ENCODE assay signal across 15 cellular contexts in genomic region chr20:1623501-1624250, GRCh38. TPM values are rescaled to one million over a fixed set of nuclear protein-coding genes. Genes with fewer than 3 reads are reported as not detected.
A peak's percentile ranks its signal among the peaks of the same experiment; 100 is the strongest.
DNase-seq lines count a peak whose midpoint lies in the region; ATAC-seq and TF ChIP-seq lines count a peak whose summit lies in the region.
"Had no signal": no experiment of that assay in that cellular context is flagged by ENCODE, and none has a peak within 500 bp of the region (broad histone marks: within the 10 kb centered on the region; RNA-seq: fewer than 3 reads in every experiment).

No MANE protein-coding gene starts in this region.

- TF ChIP-seq POLR2A in tibial nerve (IDR thresholded peaks at IDR 0.05): no peak

- no peaks in the 10 kb centered on the region for H3K27me3 ChIP-seq in CD8-positive, alpha-beta memory T cell (ENCODE audit: insufficient read depth, low read length, poor library complexity, severe bottlenecking)
- no peaks in the 10 kb centered on the region for H3K27me3 ChIP-seq in naive thymus-derived CD4-positive, alpha-beta T cell (ENCODE audit: control insufficient read depth in 2 of 2, insufficient read depth in 2 of 2, low read length in 2 of 2)
- no peaks in the 10 kb centered on the region for H3K27me3 ChIP-seq in tibial nerve
- H3K27me3 ChIP-seq: BLaER1 treated with 17β-estradiol and CSF1 and Interleukin-3, amounts not matched to agents 10 nM and 100 nM had no signal

- H3K36me3 Mint-ChIP-seq in CD8-positive, alpha-beta memory T cell: peaks cover 10 to 34% (median 11%) of the 10 kb centered on the region in 3 donors
- peaks cover 45% of the 10 kb centered on the region for H3K36me3 Mint-ChIP-seq in activated naive CD8-positive, alpha-beta T cell treated with anti-CD3 and anti-CD28 coated beads, Interleukin-2, amount 10 ng/mL, durations not matched to agents 7 days and 5 days
- H3K36me3 Mint-ChIP-seq in naive thymus-derived CD4-positive, alpha-beta T cell: peaks cover 12 to 29% (median 26%) of the 10 kb centered on the region in 5 donors

- H3K27ac ChIP-seq in CD8-positive, alpha-beta memory T cell (ENCODE audit: low read depth, low read length): no peak overlapping the region
- H3K27ac ChIP-seq in naive thymus-derived CD4-positive, alpha-beta T cell (ENCODE audit: low read depth, low read length): no peak overlapping the region
- no peak overlapping the region for H3K27ac ChIP-seq in tibial nerve
- H3K27ac ChIP-seq: thoracic aorta had no signal

- TF ChIP-seq CTCF in tibial nerve (IDR thresholded peaks at IDR 0.05): no peak

- intact Hi-C loops in naive thymus-derived CD4-positive, alpha-beta T cell (cut with micrococcal nuclease): loop anchor here in 1 of 2 donors (2.0 kb wide), 1 partner anchor 41 kb away; no protein-coding TSS in a partner anchor

- no peaks in the 10 kb centered on the region for H3K27me3 Mint-ChIP-seq in CD8-positive, alpha-beta memory T cell
- H3K27me3 Mint-ChIP-seq in activated naive CD8-positive, alpha-beta T cell treated with anti-CD3 and anti-CD28 coated beads, Interleukin-2, amount 10 ng/mL, durations not matched to agents 7 days and 5 days: no peaks in the 10 kb centered on the region
- H3K27me3 Mint-ChIP-seq in naive thymus-derived CD4-positive, alpha-beta T cell: no peaks in the 10 kb centered on the region

- CTCF ChIA-PET in CD8-positive, alpha-beta memory T cell (lab: Charles Lee): interaction anchor here (0.7 kb wide), 1 partner anchor 153 kb away, joined by 3 read pairs; no protein-coding TSS in a partner anchor
- CTCF ChIA-PET in naive thymus-derived CD4-positive, alpha-beta T cell (lab: Charles Lee): interaction anchor here (1.4 to 2.6 kb wide), 2 partner anchors 67 to 111 kb away, joined by 4 to 14 read pairs; no protein-coding TSS in a partner anchor

- peaks cover 60 to 81% (median 77%) of the 10 kb centered on the region in 3 donors for H3K4me1 Mint-ChIP-seq in CD8-positive, alpha-beta memory T cell
- peaks cover 68% of the 10 kb centered on the region for H3K4me1 Mint-ChIP-seq in activated naive CD8-positive, alpha-beta T cell treated with anti-CD3 and anti-CD28 coated beads, Interleukin-2, amount 10 ng/mL, durations not matched to agents 7 days and 5 days
- peaks cover 61 to 99% (median 91%) of the 10 kb centered on the region in 7 donors for H3K4me1 Mint-ChIP-seq in naive thymus-derived CD4-positive, alpha-beta T cell

- DNase-seq in CD8-positive, alpha-beta memory T cell: no peak
- DNase-seq in MV-4-11 (lab: John Stamatoyannopoulos, UW) (peak; percentile 96), H4 (ENCODE audit: low spot score) (no peak), tibial nerve (ENCODE audit: low spot score in 2 of 2) (no peak)
- DNase-seq in activated naive CD8-positive, alpha-beta T cell treated with anti-CD3 and anti-CD28 coated beads, Interleukin-2, amount 10 ng/mL, durations not matched to agents 7 days and 5 days: no peak
- no peak for DNase-seq in naive thymus-derived CD4-positive, alpha-beta T cell
- DNase-seq: NCI-H1694 treated with DMSO at 0.1 percent for 48 hours; NCI-H774; SHP77 treated with DMSO at 0.1 percent for 48 hours; stimulated activated CD4-positive, alpha-beta T cell treated with anti-CD3 and anti-CD28 coated beads, Interleukin-15, amount 100 ng/mL, for 24 hours had no signal

- H3K4me3 Mint-ChIP-seq in CD8-positive, alpha-beta memory T cell: no peak overlapping the region
- peak overlapping the region; percentile 14 for H3K4me3 Mint-ChIP-seq in activated naive CD8-positive, alpha-beta T cell treated with anti-CD3 and anti-CD28 coated beads, Interleukin-2, amount 10 ng/mL, durations not matched to agents 7 days and 5 days
- H3K4me3 Mint-ChIP-seq in naive thymus-derived CD4-positive, alpha-beta T cell: peak overlapping the region in 3 of 10 donors; percentile 29 to 67 (median 42)

- no peaks in the 10 kb centered on the region for H3K9me3 ChIP-seq in CD8-positive, alpha-beta memory T cell (ENCODE audit: low read length)
- H3K9me3 ChIP-seq in naive thymus-derived CD4-positive, alpha-beta T cell (ENCODE audit: control insufficient read depth in 2 of 3, low read length in 3 of 3): no peaks in the 10 kb centered on the region
- H3K9me3 ChIP-seq in tibial nerve: peaks cover 0 to 6% (median 0%) of the 10 kb centered on the region in 4 donors

- no peaks in the 10 kb centered on the region for H3K36me3 ChIP-seq in CD8-positive, alpha-beta memory T cell (ENCODE audit: insufficient read depth, low read length)
- H3K36me3 ChIP-seq in naive thymus-derived CD4-positive, alpha-beta T cell (ENCODE audit: control insufficient read depth in 2 of 3, insufficient read depth in 3 of 3, low read length in 3 of 3): peaks cover 0 to 10% (median 3%) of the 10 kb centered on the region in 3 experiments
- H3K36me3 ChIP-seq in tibial nerve: no peaks in the 10 kb centered on the region
- H3K36me3 ChIP-seq: thoracic aorta had no signal

- POLR2A ChIA-PET in CD8-positive, alpha-beta memory T cell (lab: Charles Lee): no interaction called here
- POLR2A ChIA-PET in activated naive CD8-positive, alpha-beta T cell treated with anti-CD3 and anti-CD28 coated beads, Interleukin-2, amount 10 ng/mL, durations not matched to agents 7 days and 5 days (lab: Charles Lee): no interaction called here
- POLR2A ChIA-PET in naive thymus-derived CD4-positive, alpha-beta T cell (lab: Charles Lee): interaction anchor here (0.6 kb wide), 4 partner anchors 8 to 1802 kb away, joined by 3 read pairs; no protein-coding TSS in a partner anchor

- no peak overlapping the region for H3K4me3 ChIP-seq in CD8-positive, alpha-beta memory T cell (ENCODE audit: low read length)
- no peak overlapping the region for H3K4me3 ChIP-seq in naive thymus-derived CD4-positive, alpha-beta T cell (ENCODE audit: low read length)
- no peak overlapping the region for H3K4me3 ChIP-seq in tibial nerve
- H3K4me3 ChIP-seq: BLaER1 treated with 17β-estradiol and CSF1 and Interleukin-3, amounts not matched to agents 10 nM and 100 nM; thoracic aorta had no signal

- H3K9me3 Mint-ChIP-seq in CD8-positive, alpha-beta memory T cell: no peaks in the 10 kb centered on the region
- no peaks in the 10 kb centered on the region for H3K9me3 Mint-ChIP-seq in activated naive CD8-positive, alpha-beta T cell treated with anti-CD3 and anti-CD28 coated beads, Interleukin-2, amount 10 ng/mL, durations not matched to agents 7 days and 5 days
- H3K9me3 Mint-ChIP-seq in naive thymus-derived CD4-positive, alpha-beta T cell: peaks cover 0 to 8% (median 1%) of the 10 kb centered on the region in 11 donors

- H3K4me1 ChIP-seq in CD8-positive, alpha-beta memory T cell (ENCODE audit: insufficient read depth, low read length): peaks cover 54% of the 10 kb centered on the region
- H3K4me1 ChIP-seq in naive thymus-derived CD4-positive, alpha-beta T cell (ENCODE audit: control insufficient read depth in 2 of 2, insufficient read depth in 2 of 2, low read length in 2 of 2): peaks cover 31 to 53% of the 10 kb centered on the region in 2 donors
- peaks cover 0 to 3% (median 0%) of the 10 kb centered on the region in 4 donors for H3K4me1 ChIP-seq in tibial nerve

- no peak for TF ChIP-seq EP300 in tibial nerve (IDR thresholded peaks at IDR 0.05)

- peak overlapping the region in 7 of 8 donors; percentile 36 to 81 (median 72) for H3K27ac Mint-ChIP-seq in CD8-positive, alpha-beta memory T cell
- peak overlapping the region; percentile 86 for H3K27ac Mint-ChIP-seq in activated naive CD8-positive, alpha-beta T cell treated with anti-CD3 and anti-CD28 coated beads, Interleukin-2, amount 10 ng/mL, durations not matched to agents 7 days and 5 days
- peak overlapping the region in 7 of 9 donors; percentile 22 to 91 (median 82) for H3K27ac Mint-ChIP-seq in naive thymus-derived CD4-positive, alpha-beta T cell

- no peak for ATAC-seq in activated naive CD8-positive, alpha-beta T cell treated with anti-CD3 and anti-CD28 coated beads, Interleukin-2, amount 10 ng/mL, durations not matched to agents 7 days and 5 days (ENCODE audit: low read depth)
- peak; percentile 39 for ATAC-seq in naive thymus-derived CD4-positive, alpha-beta T cell
- no peak for ATAC-seq in GM18868 (IDR thresholded peaks at IDR 0.05; ENCODE audit: unreplicated experiment)

- 84 to 86% methylated on average over 14 of the region's 14 CpGs for WGBS in tibial nerve, 2 donors

RNA-seq across cellular contexts. Expression of gene SIRPB1, which starts 3.9 kb away (rescaled TPM):
- 1 to 10 TPM; 1.5 to 2.3 TPM for total RNA-seq in CD8-positive, alpha-beta memory T cell
- polyA plus RNA-seq in CD8-positive, alpha-beta memory T cell: 0.93 TPM
- total RNA-seq in activated naive CD8-positive, alpha-beta T cell treated with anti-CD3 and anti-CD28 coated beads, Interleukin-2, amount 10 ng/mL, durations not matched to agents 7 days and 5 days: 1 to 10 TPM; 6.5 to 9.6 TPM
- total RNA-seq in naive thymus-derived CD4-positive, alpha-beta T cell: 10 to 100 TPM in 3 of 5 experiments, 1 to 10 TPM in 2; 4.6 to 28.2 (median 11.9) TPM
- polyA plus RNA-seq in naive thymus-derived CD4-positive, alpha-beta T cell: 1 to 10 TPM; 2.2 to 7.9 TPM
- total RNA-seq in H4 (2014; rRNA removed; shearing (Covaris generic)): 0.31 and 1.6 TPM in 2 replicates
- total RNA-seq in tibial nerve: 1 to 10 TPM; 1.4 to 5.1 (median 1.9) TPM
- polyA plus RNA-seq: keratinocyte had no signal

RNA-seq across cellular contexts. Expression of gene SIRPG, which starts 33.9 kb away (rescaled TPM):
- 10 to 100 TPM in 1 of 2 experiments, 1 to 10 TPM in 1; 9.3 to 11.7 TPM for total RNA-seq in CD8-positive, alpha-beta memory T cell
- polyA plus RNA-seq in CD8-positive, alpha-beta memory T cell: 149 TPM
- 100 to 1,000 TPM in 1 of 2 experiments, 10 to 100 TPM in 1; 98.7 to 100 TPM for total RNA-seq in activated naive CD8-positive, alpha-beta T cell treated with anti-CD3 and anti-CD28 coated beads, Interleukin-2, amount 10 ng/mL, durations not matched to agents 7 days and 5 days
- 10 to 100 TPM; 25.6 to 71.7 (median 50.2) TPM for total RNA-seq in naive thymus-derived CD4-positive, alpha-beta T cell
- polyA plus RNA-seq in naive thymus-derived CD4-positive, alpha-beta T cell: 100 to 1,000 TPM; 197 to 198 TPM
- total RNA-seq in H4 (2014; rRNA removed; shearing (Covaris generic)): not detected in 2 replicates
- total RNA-seq in tibial nerve: under 1 TPM in 1 of 4 donors, not detected in 3; 0.30 TPM
- total RNA-seq: glomerular endothelial cell had no signal
- polyA plus RNA-seq: keratinocyte had no signal

Comparison
In these comparisons a context has a peak if more than half of its experiments do, and no peak if none do; other contexts are left out.
1. RNA of gene SIRPG, which starts 33.9 kb away (total RNA-seq): 98.7 to 100 TPM in activated naive CD8-positive, alpha-beta T cell treated with anti-CD3 and anti-CD28 coated beads, Interleukin-2, amount 10 ng/mL, durations not matched to agents 7 days and 5 days, 25.6 to 71.7 TPM in naive thymus-derived CD4-positive, alpha-beta T cell and 9.3 to 11.7 TPM in CD8-positive, alpha-beta memory T cell; 0.30 TPM in tibial nerve and not detected in H4; every median in the first group is over 4 times any median in the second.
2. Peak in every context shown above with its lines, with median percentiles within 50 percentile points of each other: H3K27ac Mint-ChIP-seq.